ENCODE assay signal across 15 cellular contexts in genomic region chr19:55262359-55262758, GRCh38. TPM values are rescaled to one million over a fixed set of nuclear protein-coding genes. Genes with fewer than 3 reads are reported as not detected.
DNase-seq lines count a peak whose midpoint lies in the region; ATAC-seq lines count a peak whose summit lies in the region.
"Had no signal": no experiment of that assay in that cellular context is flagged by ENCODE, and none has a peak within 500 bp of the region (broad histone marks: within the 10 kb centered on the region; RNA-seq: fewer than 3 reads in every experiment).

No MANE protein-coding gene starts in this region.

- H3K36me3 Mint-ChIP-seq in T-helper 17 cell (ENCODE audit: low read depth): peaks cover 8% of the 10 kb centered on the region
- peaks cover 10% of the 10 kb centered on the region for H3K36me3 Mint-ChIP-seq in memory B cell
- H3K36me3 Mint-ChIP-seq in stimulated activated memory B cell treated with anti-CD40 and anti-IgM and Interleukin-4, amounts not matched to agents 10 μg/mL and 1 μg/mL and 100 μg/mL, for 72 hours: peaks cover 26% of the 10 kb centered on the region

- H3K4me1 Mint-ChIP-seq in T-helper 17 cell (peaks cover 8% of the 10 kb centered on the region), memory B cell (peaks cover 18% of the 10 kb centered on the region)
- peaks cover 21% of the 10 kb centered on the region for H3K4me1 Mint-ChIP-seq in stimulated activated memory B cell treated with anti-CD40 and anti-IgM and Interleukin-4, amounts not matched to agents 10 μg/mL and 1 μg/mL and 100 μg/mL, for 72 hours

- ATAC-seq in Right ventricle myocardium inferior: no peak
- no peak for ATAC-seq in left cardiac atrium
- ATAC-seq in T-helper 17 cell: no peak
- ATAC-seq in memory B cell (ENCODE audit: low read depth): no peak
- no peak for ATAC-seq in stimulated activated memory B cell treated with anti-CD40 and anti-IgM and Interleukin-4, amounts not matched to agents 10 μg/mL and 1 μg/mL and 100 μg/mL, for 72 hours
- ATAC-seq in GM18867 (IDR thresholded peaks at IDR 0.05; ENCODE audit: unreplicated experiment): no peak
- ATAC-seq: A549 had no signal

- peak overlapping the region; percentile 29 for H3K27ac Mint-ChIP-seq in T-helper 17 cell
- H3K27ac Mint-ChIP-seq in memory B cell: peak overlapping the region; percentile 18
- peak overlapping the region; percentile 30 for H3K27ac Mint-ChIP-seq in stimulated activated memory B cell treated with anti-CD40 and anti-IgM and Interleukin-4, amounts not matched to agents 10 μg/mL and 1 μg/mL and 100 μg/mL, for 72 hours
- H3K27ac Mint-ChIP-seq: HFFc6 had no signal

- peaks cover 4% of the 10 kb centered on the region for H3K9me3 Mint-ChIP-seq in memory B cell
- peaks cover 8% of the 10 kb centered on the region for H3K9me3 Mint-ChIP-seq in stimulated activated memory B cell treated with anti-CD40 and anti-IgM and Interleukin-4, amounts not matched to agents 10 μg/mL and 1 μg/mL and 100 μg/mL, for 72 hours

- H3K4me3 Mint-ChIP-seq in T-helper 17 cell (no peak overlapping the region), memory B cell (no peak overlapping the region)
- H3K4me3 Mint-ChIP-seq in stimulated activated memory B cell treated with anti-CD40 and anti-IgM and Interleukin-4, amounts not matched to agents 10 μg/mL and 1 μg/mL and 100 μg/mL, for 72 hours: no peak overlapping the region
- H3K4me3 Mint-ChIP-seq: CD4-positive, alpha-beta memory T cell; HFFc6 had no signal

- DNase-seq in Right ventricle myocardium inferior (ENCODE audit: missing footprints) (peak; percentile 43), left cardiac atrium (no peak), T-helper 17 cell (no peak), memory B cell (ENCODE audit: low spot score in 2 of 2) (no peak), iPS-NIHi11 (ENCODE audit: low spot score) (no peak)
- DNase-seq: BE2C; CD4-positive, alpha-beta memory T cell; DMS153; DMS79 treated with DMSO at 0.1 percent for 48 hours; EL; HCEC 1CT; HFFc6 had no signal

- intact Hi-C loops in Right ventricle myocardium inferior (cut with DNase I): no loop called here
- intact Hi-C loops in left cardiac atrium (cut with DNase I): loop anchor here in 1 of 2 donors (10.0 kb wide), 1 partner anchor 48 kb away; no protein-coding TSS in a partner anchor

- H3K27me3 Mint-ChIP-seq in T-helper 17 cell (no peaks in the 10 kb centered on the region), memory B cell (no peaks in the 10 kb centered on the region)
- H3K27me3 Mint-ChIP-seq in stimulated activated memory B cell treated with anti-CD40 and anti-IgM and Interleukin-4, amounts not matched to agents 10 μg/mL and 1 μg/mL and 100 μg/mL, for 72 hours: no peaks in the 10 kb centered on the region

- no peaks in the 10 kb centered on the region for H3K9me3 ChIP-seq in T-helper 17 cell (ENCODE audit: control insufficient read depth, low read length, poor library complexity, severe bottlenecking)
- H3K9me3 ChIP-seq: BE2C had no signal

RNA-seq across cellular contexts. Expression of gene PPP6R1, which starts 3.5 kb away (rescaled TPM):
- total RNA-seq in Right ventricle myocardium inferior (39.5 TPM), left cardiac atrium (10 to 100 TPM; 37.8 to 42.4 TPM), T-helper 17 cell (100 to 1,000 TPM; 183 to 186 TPM)

RNA-seq across cellular contexts. Expression of gene HSPBP1, which starts 17.6 kb away (rescaled TPM):
- total RNA-seq in Right ventricle myocardium inferior (30.2 TPM), left cardiac atrium (10 to 100 TPM; 26.4 to 35.8 TPM), T-helper 17 cell (10 to 100 TPM; 19.1 to 23.1 TPM)

RNA-seq across cellular contexts. Expression of gene BRSK1, which starts 21.4 kb away (rescaled TPM):
- 2.4 TPM for total RNA-seq in Right ventricle myocardium inferior
- total RNA-seq in left cardiac atrium: 10 to 100 TPM in 1 of 2 donors, 1 to 10 TPM in 1; 9.1 to 19.5 TPM
- 1 to 10 TPM; 3.0 to 7.4 TPM for total RNA-seq in T-helper 17 cell

RNA-seq across cellular contexts. Expression of gene TMEM86B, which starts 33.8 kb away (rescaled TPM):
- total RNA-seq in Right ventricle myocardium inferior (1.6 TPM), left cardiac atrium (1 to 10 TPM; 1.2 to 1.4 TPM), T-helper 17 cell (10 to 100 TPM; 12.4 to 12.8 TPM)

RNA-seq across cellular contexts. Expression of gene PTPRH, which starts 53.1 kb away (rescaled TPM):
- total RNA-seq in Right ventricle myocardium inferior (0.87 TPM), left cardiac atrium (1 to 10 TPM in 1 of 2 donors, under 1 TPM in 1; 0.74 to 1.5 TPM), T-helper 17 cell (not detected)
- total RNA-seq: CD4-positive, alpha-beta memory T cell had no signal
